ENCODE assay signal across 9 cellular contexts in the genomic region with DNA sequence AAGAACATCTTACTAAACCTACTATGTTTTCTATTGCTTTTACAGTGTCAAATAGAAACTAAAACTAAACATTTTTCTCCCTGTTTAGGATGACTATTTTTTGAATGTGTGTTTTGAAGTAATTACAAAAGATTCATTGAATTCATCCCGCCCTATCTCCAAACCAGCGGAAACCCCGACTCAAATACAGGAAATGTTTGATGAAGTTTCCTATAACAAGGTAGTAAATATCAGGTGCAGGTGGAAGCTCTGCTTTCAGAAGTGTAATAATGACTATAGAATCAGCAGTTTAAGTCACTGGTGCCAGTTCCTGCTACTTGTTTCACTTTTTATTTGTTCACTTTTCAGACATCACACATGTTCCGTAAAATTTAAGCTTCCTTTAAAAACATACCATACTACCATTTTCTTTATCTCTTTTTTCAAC. TPM values are rescaled to one million over a fixed set of nuclear protein-coding genes. Genes with fewer than 3 reads are reported as not detected.
DNase-seq lines count a peak whose midpoint lies in the region; ATAC-seq lines count a peak whose summit lies in the region.
"Had no signal": no experiment of that assay in that cellular context is flagged by ENCODE, and none has a peak within 500 bp of the region (broad histone marks: within the 10 kb centered on the region; RNA-seq: fewer than 3 reads in every experiment).

No MANE protein-coding gene starts in this region.

- ATAC-seq in GM19324 (IDR thresholded peaks at IDR 0.05; ENCODE audit: low FRiP score, unreplicated experiment) (peak; percentile 85), HG02885 (IDR thresholded peaks at IDR 0.05; ENCODE audit: poor library complexity, unreplicated experiment) (peak; percentile 58), left colon (no peak)

- peak in 3 of 5 experiments; percentile 15 to 80 (median 36) for DNase-seq in T-helper 2 cell
- DNase-seq in stimulated activated CD4-positive, alpha-beta T cell treated with anti-CD3 and anti-CD28 coated beads, Interleukin-2, amount 100 ng/mL, for 4 hours (ENCODE audit: low read depth): peak; percentile 35
- no peak for DNase-seq in left colon
- DNase-seq in NCI-H2227 treated with DMSO at 0.1 percent for 48 hours (lab: John Stamatoyannopoulos, UW): no peak
- no peak for DNase-seq in RKO (ENCODE audit: low spot score)

- intact Hi-C loops in left colon (cut with DNase I, micrococcal nuclease): no loop called here

RNA-seq across cellular contexts. Expression of gene ERAP2, which starts 20.0 kb away (rescaled TPM):
- 10 to 100 TPM; 21.2 to 35.3 TPM for total RNA-seq in left colon
- total RNA-seq: cardiac muscle cell, H1 had no signal

RNA-seq across cellular contexts. Expression of gene LNPEP, which starts 39.6 kb away (rescaled TPM):
- total RNA-seq in left colon: 10 to 100 TPM; 32.2 to 34.4 TPM

Comparison
In these comparisons a context has a peak if more than half of its experiments do, and no peak if none do; other contexts are left out.
1. DNase-seq: peak in T-helper 2 cell (3 of 5) and stimulated activated CD4-positive, alpha-beta T cell treated with anti-CD3 and anti-CD28 coated beads, Interleukin-2, amount 100 ng/mL, for 4 hours (single experiment); none in left colon (0 of 2), NCI-H2227 treated with DMSO at 0.1 percent for 48 hours (single experiment) and RKO (single experiment).